20 cellular contexts compared by ENCODE assay signal in the genomic region with DNA sequence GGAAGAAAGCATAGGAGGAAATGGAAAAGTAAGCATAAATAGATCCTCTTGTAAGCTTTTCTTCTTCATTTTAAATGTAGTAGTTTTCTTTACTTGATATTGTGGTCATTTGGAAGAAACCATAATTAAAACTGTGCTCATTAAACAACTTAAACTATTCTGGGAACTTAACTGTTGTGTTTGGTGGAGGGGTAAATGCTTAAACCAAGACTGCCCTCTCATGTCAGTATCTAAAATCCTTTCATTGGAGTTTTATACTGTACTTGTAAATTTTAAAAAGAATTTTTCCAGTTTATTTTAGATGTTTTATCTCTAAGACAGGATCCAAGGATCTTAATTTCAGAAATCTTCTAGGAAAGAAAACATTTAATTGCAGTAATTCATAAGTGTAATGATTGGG. TPM values are rescaled to one million over a fixed set of nuclear protein-coding genes. Genes with fewer than 3 reads are reported as not detected.
DNase-seq lines count a peak whose midpoint lies in the region; ATAC-seq and TF ChIP-seq lines count a peak whose summit lies in the region.
"Had no signal": no experiment of that assay in that cellular context is flagged by ENCODE, and none has a peak within 500 bp of the region (broad histone marks: within the 10 kb centered on the region; RNA-seq: fewer than 3 reads in every experiment).

No MANE protein-coding gene starts in this region.

- no peaks in the 10 kb centered on the region for H3K27me3 ChIP-seq in BLaER1 treated with 17β-estradiol and CSF1 and Interleukin-3, amounts not matched to agents 10 nM and 100 nM
- H3K27me3 ChIP-seq in CD8-positive, alpha-beta T cell (ENCODE audit: insufficient read depth, low read length), result no peaks in the 10 kb centered on the region
- H3K27me3 ChIP-seq in RWPE2 (ENCODE audit: insufficient read depth, poor library complexity, severe bottlenecking), result no peaks in the 10 kb centered on the region
- H3K27me3 ChIP-seq in foreskin keratinocyte, result no peaks in the 10 kb centered on the region
- no peaks in the 10 kb centered on the region for H3K27me3 ChIP-seq in smooth muscle cell (ENCODE audit: low read depth)
- H3K27me3 ChIP-seq: Peyer's patch, stomach, upper lobe of right lung had no signal

- H3K36me3 Mint-ChIP-seq in CD8-positive, alpha-beta T cell, result peaks cover 32% of the 10 kb centered on the region
- peaks cover 18% of the 10 kb centered on the region for H3K36me3 Mint-ChIP-seq in MCF 10A (ENCODE audit: insufficient read depth, unreplicated experiment)

- H3K79me2 ChIP-seq in smooth muscle cell (ENCODE audit: low read depth), result peaks cover 87% of the 10 kb centered on the region

- no peak for TF ChIP-seq CTCF in CD8-positive, alpha-beta T cell (IDR thresholded peaks at IDR 0.05)
- TF ChIP-seq CTCF in RWPE2 (IDR thresholded peaks at IDR 0.05; ENCODE audit: poor library complexity, severe bottlenecking) (peak; percentile 15), foreskin keratinocyte (conservative IDR thresholded peaks at IDR 0.05) (peak; percentile 12), smooth muscle cell (IDR thresholded peaks at IDR 0.05; ENCODE audit: borderline replicate concordance, insufficient read depth, poor library complexity, severe bottlenecking) (no peak), MCF 10A (IDR thresholded peaks at IDR 0.05; ENCODE audit: unreplicated experiment) (no peak)

- H4K20me1 ChIP-seq in BLaER1 treated with 17β-estradiol and CSF1 and Interleukin-3, amounts not matched to agents 10 nM and 100 nM, result peaks cover 39 to 100% (median 90%) of the 10 kb centered on the region in 11 experiments
- H4K20me1 ChIP-seq in smooth muscle cell (ENCODE audit: low read depth), result peaks cover 73% of the 10 kb centered on the region

- no peak overlapping the region; a peak in 1 of 20 replicates for H3K4me3 ChIP-seq in BLaER1 treated with 17β-estradiol and CSF1 and Interleukin-3, amounts not matched to agents 10 nM and 100 nM
- no peak overlapping the region for H3K4me3 ChIP-seq in CD8-positive, alpha-beta T cell (ENCODE audit: low read depth, low read length)
- H3K4me3 ChIP-seq in RWPE2 (ENCODE audit: severe bottlenecking), result no peak overlapping the region
- H3K4me3 ChIP-seq in smooth muscle cell, result no peak overlapping the region
- H3K4me3 ChIP-seq: GM23338, Peyer's patch, SK-N-MC, stomach, upper lobe of right lung had no signal

- no peak for ATAC-seq in CD8-positive, alpha-beta T cell
- ATAC-seq in RWPE2 (ENCODE audit: low read depth) (no peak), foreskin keratinocyte (no peak)
- ATAC-seq: GM23338; naive thymus-derived CD8-positive, alpha-beta T cell had no signal

- no peak for DNase-seq in CD8-positive, alpha-beta T cell
- DNase-seq in RWPE2 (ENCODE audit: low spot score), result no peak
- no peak for DNase-seq in foreskin keratinocyte
- no peak for DNase-seq in GM03348 (ENCODE audit: low spot score)
- no peak for DNase-seq in smooth muscle cell (lab: John Stamatoyannopoulos, UW; ENCODE audit: unreplicated experiment)
- DNase-seq in ecto neural progenitor cell (ENCODE audit: low spot score), result no peak
- no peak for DNase-seq in MCF 10A (ENCODE audit: unreplicated experiment)
- DNase-seq: activated CD4-positive, alpha-beta T cell treated with anti-CD3 and anti-CD28 coated beads for 4 hours; mammary epithelial cell; naive thymus-derived CD8-positive, alpha-beta T cell; NCI-H1694; NCI-H2227 treated with DMSO at 0.1 percent for 48 hours; NCI-H774; Peyer's patch; posterior cingulate gyrus; stomach; upper lobe of right lung had no signal

- CTCF ChIA-PET in CD8-positive, alpha-beta T cell (lab: Charles Lee), result interaction anchor here (1.6 to 2.2 kb wide), 3 partner anchors 18 to 874 kb away, joined by 4 to 8 read pairs (median 4); no protein-coding TSS in a partner anchor
- CTCF ChIA-PET in MCF 10A (lab: Yijun Ruan, JAX), result no interaction called here

- POLR2A ChIA-PET in CD8-positive, alpha-beta T cell (lab: Charles Lee), result no interaction called here
- POLR2A ChIA-PET in MCF 10A (lab: Yijun Ruan, JAX), result interaction anchor here (1.0 kb wide), 1 partner anchor 8 kb away, joined by 3 read pairs; no protein-coding TSS in a partner anchor

- H3K9ac ChIP-seq in BLaER1 treated with 17β-estradiol and CSF1 and Interleukin-3, amounts not matched to agents 10 nM and 100 nM, result peak overlapping the region in 1 of 11 experiments; percentile 13; a peak in 2 of 22 replicates
- H3K9ac ChIP-seq in smooth muscle cell (ENCODE audit: low read depth), result no peak overlapping the region

- no peaks in the 10 kb centered on the region for H3K27me3 Mint-ChIP-seq in CD8-positive, alpha-beta T cell (ENCODE audit: low read depth)
- H3K27me3 Mint-ChIP-seq in MCF 10A (ENCODE audit: insufficient read depth, unreplicated experiment), result no peaks in the 10 kb centered on the region
- H3K27me3 Mint-ChIP-seq: naive thymus-derived CD8-positive, alpha-beta T cell had no signal

- peaks cover 45% of the 10 kb centered on the region for H3K4me1 Mint-ChIP-seq in CD8-positive, alpha-beta T cell (ENCODE audit: low read depth)
- peaks cover 22% of the 10 kb centered on the region for H3K4me1 Mint-ChIP-seq in MCF 10A (ENCODE audit: insufficient read depth, unreplicated experiment)

- H3K9me3 Mint-ChIP-seq in CD8-positive, alpha-beta T cell, result no peaks in the 10 kb centered on the region
- H3K9me3 Mint-ChIP-seq in MCF 10A (ENCODE audit: unreplicated experiment), result no peaks in the 10 kb centered on the region
- H3K9me3 Mint-ChIP-seq: GM23338; naive thymus-derived CD8-positive, alpha-beta T cell had no signal

- H3K4me1 ChIP-seq in BLaER1 treated with 17β-estradiol and CSF1 and Interleukin-3, amounts not matched to agents 10 nM and 100 nM, result peaks cover 37 to 72% (median 55%) of the 10 kb centered on the region in 10 experiments
- H3K4me1 ChIP-seq in CD8-positive, alpha-beta T cell (ENCODE audit: insufficient read depth, low read length), result peaks cover 20% of the 10 kb centered on the region
- H3K4me1 ChIP-seq in RWPE2 (ENCODE audit: insufficient read depth, poor library complexity, severe bottlenecking) (peaks cover 7% of the 10 kb centered on the region), foreskin keratinocyte (no peaks in the 10 kb centered on the region), smooth muscle cell (ENCODE audit: low read depth) (peaks cover 3% of the 10 kb centered on the region)

- H3K27ac ChIP-seq in BLaER1 treated with 17β-estradiol and CSF1 and Interleukin-3, amounts not matched to agents 10 nM and 100 nM, result peak overlapping the region in 4 of 11 experiments; percentile 3 to 43 (median 24); a peak in 4 of 22 replicates
- no peak overlapping the region for H3K27ac ChIP-seq in CD8-positive, alpha-beta T cell (ENCODE audit: low read depth, low read length)
- H3K27ac ChIP-seq in RWPE2 (ENCODE audit: poor library complexity, severe bottlenecking), result no peak overlapping the region
- no peak overlapping the region for H3K27ac ChIP-seq in foreskin keratinocyte
- no peak overlapping the region for H3K27ac ChIP-seq in smooth muscle cell (ENCODE audit: low read depth)
- H3K27ac ChIP-seq: SK-N-MC, stomach, upper lobe of right lung had no signal

- no peaks in the 10 kb centered on the region; a peak in 1 of 22 replicates for H3K9me3 ChIP-seq in BLaER1 treated with 17β-estradiol and CSF1 and Interleukin-3, amounts not matched to agents 10 nM and 100 nM (replicated peaks in 1 of 11)
- no peaks in the 10 kb centered on the region for H3K9me3 ChIP-seq in CD8-positive, alpha-beta T cell (ENCODE audit: low read length)
- H3K9me3 ChIP-seq in RWPE2 (ENCODE audit: severe bottlenecking) (no peaks in the 10 kb centered on the region), smooth muscle cell (replicated peaks; ENCODE audit: low read depth) (no peaks in the 10 kb centered on the region)
- H3K9me3 ChIP-seq: Peyer's patch, stomach, upper lobe of right lung had no signal

- H3K4me2 ChIP-seq in BLaER1 treated with 17β-estradiol and CSF1 and Interleukin-3, amounts not matched to agents 10 nM and 100 nM, result peak overlapping the region; percentile 4 to 96 (median 78); a peak in 17 of 22 replicates
- H3K4me2 ChIP-seq in smooth muscle cell, result no peak overlapping the region
- H3K4me2 ChIP-seq: GM23338 had no signal

- no TSS peak for BruUV-seq in MCF 10A (replicated peaks; lab: Mats Ljungman, UMichigan)

- no peak overlapping the region for H2AFZ ChIP-seq in smooth muscle cell (ENCODE audit: low read depth)
- H2AFZ ChIP-seq: GM23338 had no signal

- no peaks in the 10 kb centered on the region for H3F3A ChIP-seq in smooth muscle cell (ENCODE audit: low read depth)

- peak overlapping the region; percentile 3 for H3K27ac Mint-ChIP-seq in CD8-positive, alpha-beta T cell
- H3K27ac Mint-ChIP-seq in MCF 10A (ENCODE audit: low read depth, unreplicated experiment), result no peak overlapping the region
- H3K27ac Mint-ChIP-seq: GM23338 had no signal

- no peak overlapping the region for H3K4me3 Mint-ChIP-seq in CD8-positive, alpha-beta T cell
- H3K4me3 Mint-ChIP-seq in MCF 10A (ENCODE audit: unreplicated experiment), result no peak overlapping the region
- H3K4me3 Mint-ChIP-seq: GM23338; naive thymus-derived CD8-positive, alpha-beta T cell had no signal

- H3K36me3 ChIP-seq in BLaER1 treated with 17β-estradiol and CSF1 and Interleukin-3, amounts not matched to agents 10 nM and 100 nM, result peaks cover 50 to 69% (median 54%) of the 10 kb centered on the region in 11 experiments
- peaks cover 5% of the 10 kb centered on the region for H3K36me3 ChIP-seq in CD8-positive, alpha-beta T cell (ENCODE audit: insufficient read depth, low read length)
- peaks cover 20% of the 10 kb centered on the region for H3K36me3 ChIP-seq in RWPE2 (ENCODE audit: low read depth)
- peaks cover 15% of the 10 kb centered on the region for H3K36me3 ChIP-seq in smooth muscle cell (ENCODE audit: low read depth)

- intact Hi-C loops in CD8-positive, alpha-beta T cell (cut with DNase I, micrococcal nuclease), result loop anchor here in 1 of 2 experiments (5.0 kb wide), 1 partner anchor 39 kb away; a partner anchor contains a TSS
- intact Hi-C loops in MCF 10A (cut with micrococcal nuclease), result no loop called here

RNA-seq across cellular contexts. Expression of a gene that starts 41.4 kb away (rescaled TPM):
- total RNA-seq in CD8-positive, alpha-beta T cell, result 10 to 100 TPM; 19.1 TPM
- total RNA-seq in foreskin keratinocyte (11.9 and 13.6 TPM in 2 replicates), smooth muscle cell (30.1 and 31.2 TPM in 2 replicates), MCF 10A (2022) (6.6 and 7.9 TPM in 2 replicates)
- polyA plus RNA-seq in foreskin keratinocyte (2.1 and 2.8 TPM in 2 replicates), smooth muscle cell (5.6 and 11.2 TPM in 2 replicates)

RNA-seq across cellular contexts. Expression of a gene that starts 52.6 kb away (rescaled TPM):
- total RNA-seq in CD8-positive, alpha-beta T cell, result 1 to 10 TPM; 2.5 to 2.9 TPM
- total RNA-seq in foreskin keratinocyte, result 5.5 and 10.9 TPM in 2 replicates
- polyA plus RNA-seq in foreskin keratinocyte, result 3.1 and 6.1 TPM in 2 replicates
- total RNA-seq in smooth muscle cell, result 18.5 and 19.8 TPM in 2 replicates
- 8.6 and 11.4 TPM in 2 replicates for polyA plus RNA-seq in smooth muscle cell
- 10.6 and 11.5 TPM in 2 replicates for total RNA-seq in MCF 10A (2022)

Comparison
In these comparisons a context has a peak if more than half of its experiments do, and no peak if none do; other contexts are left out.
1. CTCF ChIP-seq: peak in RWPE2 (single experiment) and foreskin keratinocyte (single experiment); none in CD8-positive, alpha-beta T cell (single experiment), smooth muscle cell (single experiment) and MCF 10A (single experiment).